24 cellular contexts compared by ENCODE assay signal in genomic region chr19:44893704-44894103, GRCh38. TPM values are rescaled to one million over a fixed set of nuclear protein-coding genes. Genes with fewer than 3 reads are reported as not detected.
"Had no signal": no experiment of that assay in that cellular context is flagged by ENCODE, and none has a peak within 500 bp of the region (broad histone marks: within the 10 kb centered on the region; RNA-seq: fewer than 3 reads in every experiment).

No MANE protein-coding gene starts in this region.

- H3K27ac Mint-ChIP-seq: activated T-helper 2 cell treated with anti-CD3 and anti-CD28 coated beads, Interferon-gamma antibody, Interleukin-2, Interleukin-4, amounts not matched to agents 10 μg/mL and 5 μg/mL and 100 μg/mL, durations not matched to agents 14 hours and 24 hours and 36 hours had no signal

- H3K9me3 ChIP-seq: gastroesophageal sphincter, heart left ventricle, left lung, prostate gland, right atrium auricular region, tibial nerve had no signal

- ATAC-seq: esophagus mucosa, gastroesophageal sphincter, heart left ventricle, left lung had no signal

- H3K9me3 Mint-ChIP-seq: neural progenitor cell; stimulated activated naive CD8-positive, alpha-beta T cell treated with anti-CD3 and anti-CD28 coated beads, Interleukin-15, Interleukin-2, amounts not matched to agents 100 ng/mL and 50 ng/mL, for 24 hours had no signal

- H3K27me3 Mint-ChIP-seq: naive B cell; stimulated activated naive CD8-positive, alpha-beta T cell treated with anti-CD3 and anti-CD28 coated beads, Interleukin-15, Interleukin-2, amounts not matched to agents 100 ng/mL and 50 ng/mL, for 24 hours had no signal

- DNase-seq: activated CD4-positive, CD25-positive, alpha-beta regulatory T cell treated with anti-CD3 and anti-CD28 coated beads, Interleukin-2, amount 50 U/mL, for 72 hours; activated naive CD4-positive, alpha-beta T cell treated with Interleukin-2 at 50 U/mL for 16 hours; cerebellar nuclear complex; cortex of kidney; effector CD4-positive, alpha-beta T cell; heart left ventricle; kidney; left lung; naive B cell; SW 1271; T-helper 2 cell had no signal

- H3K4me2 ChIP-seq: neural progenitor cell had no signal

- H2AFZ ChIP-seq: neural progenitor cell had no signal

- H3K36me3 ChIP-seq: neural progenitor cell had no signal

- H3K27me3 ChIP-seq: gastroesophageal sphincter, heart left ventricle, left lung, neural progenitor cell, right atrium auricular region, tibial nerve had no signal

- H3K27ac ChIP-seq: gastroesophageal sphincter, heart left ventricle, left lung, neural progenitor cell, prostate gland, right atrium auricular region, tibial nerve had no signal

- H3K9ac ChIP-seq: neural progenitor cell had no signal

- H3K4me3 ChIP-seq: gastroesophageal sphincter, heart left ventricle, neural progenitor cell, prostate gland, right atrium auricular region, tibial nerve had no signal

RNA-seq across cellular contexts. Expression of gene APOC1, which starts 20.7 kb away (rescaled TPM):
- total RNA-seq: mononuclear cell had no signal

RNA-seq across cellular contexts. Expression of gene APOC4, which starts 48.3 kb away (rescaled TPM):
- total RNA-seq: activated CD8-positive, alpha-beta memory T cell treated with anti-CD3 and anti-CD28 coated beads for 36 hours; activated T-helper 2 cell treated with anti-CD3 and anti-CD28 coated beads, Interferon-gamma antibody, Interleukin-2, Interleukin-4, amounts not matched to agents 10 μg/mL and 5 μg/mL and 100 μg/mL, durations not matched to agents 14 hours and 24 hours and 36 hours; bronchial epithelial cell; esophagus mucosa; gastroesophageal sphincter; heart left ventricle; kidney; left lung; mononuclear cell; osteocyte; prostate gland; right atrium auricular region; skeletal muscle tissue; tibial nerve had no signal
- polyA plus RNA-seq: heart left ventricle had no signal
